In the genomic region with DNA sequence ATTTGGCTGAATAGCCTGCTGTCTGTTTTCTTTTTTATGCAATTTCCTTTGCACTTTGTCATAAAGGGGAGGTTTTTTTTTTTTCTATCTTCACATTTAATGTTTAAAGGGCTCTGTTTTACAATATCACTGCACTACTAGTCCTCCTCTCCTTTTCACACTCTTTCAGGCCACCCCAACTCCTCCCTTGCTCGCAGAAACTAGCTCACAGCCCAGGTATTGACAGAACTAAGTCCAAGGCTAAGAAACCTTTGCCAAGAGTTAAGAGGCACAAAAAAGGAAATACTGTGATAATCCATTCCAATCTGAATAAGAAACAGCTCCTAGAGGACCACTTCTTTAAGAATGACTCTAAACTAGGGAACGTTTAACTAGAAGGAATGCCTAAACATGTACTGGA, we compare ENCODE assay signal across 20 cellular contexts. TPM values are rescaled to one million over a fixed set of nuclear protein-coding genes. Genes with fewer than 3 reads are reported as not detected.
DNase-seq lines count a peak whose midpoint lies in the region; ATAC-seq and TF ChIP-seq lines count a peak whose summit lies in the region.
"Had no signal": no experiment of that assay in that cellular context is flagged by ENCODE, and none has a peak within 500 bp of the region (broad histone marks: within the 10 kb centered on the region; RNA-seq: fewer than 3 reads in every experiment).

No MANE protein-coding gene starts in this region.

- TF ChIP-seq CTCF in GM23338 (conservative IDR thresholded peaks at IDR 0.05; ENCODE audit: low read depth in 2 of 2) (no peak), body of pancreas (IDR thresholded peaks at IDR 0.05) (no peak)
- no peak for TF ChIP-seq CTCF in CD4-positive, alpha-beta T cell (IDR thresholded peaks at IDR 0.05)

- H3K4me1 Mint-ChIP-seq in GM23338, result peaks cover 24% of the 10 kb centered on the region
- H3K4me1 Mint-ChIP-seq in CD4-positive, alpha-beta T cell (ENCODE audit: low read depth), result no peaks in the 10 kb centered on the region

- H3K4me2 ChIP-seq in GM23338 (peak overlapping the region; percentile 91), trophoblast cell (ENCODE audit: low read length) (peak overlapping the region; percentile 76)

- H3K79me2 ChIP-seq in GM23338 (replicated peaks; ENCODE audit: insufficient read depth) (no peaks in the 10 kb centered on the region), trophoblast cell (ENCODE audit: control insufficient read depth, insufficient read depth, low read length, poor library complexity) (no peaks in the 10 kb centered on the region)

- peaks cover 2% of the 10 kb centered on the region; the same call in 2 of the 3 replicates for H3K9me3 Mint-ChIP-seq in GM23338
- no peaks in the 10 kb centered on the region for H3K9me3 Mint-ChIP-seq in CD4-positive, alpha-beta T cell
- H3K9me3 Mint-ChIP-seq: stimulated activated memory B cell treated with anti-CD40 and anti-IgM and Interleukin-4, amounts not matched to agents 10 μg/mL and 1 μg/mL and 100 μg/mL, for 72 hours had no signal

- peaks cover 62% of the 10 kb centered on the region for H3K27me3 ChIP-seq in GM23338 (ENCODE audit: insufficient read depth)
- H3K27me3 ChIP-seq in body of pancreas, result no peaks in the 10 kb centered on the region
- peaks cover 60% of the 10 kb centered on the region for H3K27me3 ChIP-seq in iPS-20b (ENCODE audit: insufficient read depth, low read length)
- peaks cover 20% of the 10 kb centered on the region for H3K27me3 ChIP-seq in trophoblast cell (ENCODE audit: insufficient read depth, low read length)
- peaks cover 41% of the 10 kb centered on the region for H3K27me3 ChIP-seq in CD4-positive, alpha-beta T cell (ENCODE audit: control insufficient read depth, insufficient read depth, low read length)
- H3K27me3 ChIP-seq: ascending aorta had no signal

- H3K23ac ChIP-seq in trophoblast cell (ENCODE audit: low read length), result no peak overlapping the region

- no peak overlapping the region for H2BK12ac ChIP-seq in trophoblast cell (ENCODE audit: low read length)

- no peak overlapping the region for H3K18ac ChIP-seq in trophoblast cell (ENCODE audit: low read length)

- peaks cover 5% of the 10 kb centered on the region for H3F3A ChIP-seq in GM23338 (replicated peaks; ENCODE audit: low read depth)

- ATAC-seq in GM23338 (no peak), body of pancreas (peak; percentile 62)
- ATAC-seq in CD4-positive, alpha-beta T cell (ENCODE audit: poor library complexity), result no peak
- ATAC-seq: stimulated activated memory B cell treated with anti-CD40 and anti-IgM and Interleukin-4, amounts not matched to agents 10 μg/mL and 1 μg/mL and 100 μg/mL, for 72 hours had no signal

- peak overlapping the region; percentile 99 for H2AFZ ChIP-seq in GM23338
- H2AFZ ChIP-seq in trophoblast cell (ENCODE audit: insufficient read depth, low read length, poor library complexity), result no peak overlapping the region

- H4K20me1 ChIP-seq in GM23338 (replicated peaks; ENCODE audit: insufficient read depth), result no peaks in the 10 kb centered on the region

- peak in 1 of 3 donors; percentile 20 for TF ChIP-seq POLR2A in body of pancreas (IDR thresholded peaks at IDR 0.05)

- intact Hi-C loops in body of pancreas (cut with DNase I), result no loop called here
- intact Hi-C loops in CD4-positive, alpha-beta T cell (cut with DNase I, micrococcal nuclease), result no loop called here

- no peaks in the 10 kb centered on the region for H3K79me1 ChIP-seq in trophoblast cell (ENCODE audit: low read length)

- no peak overlapping the region for H2BK120ac ChIP-seq in trophoblast cell (ENCODE audit: insufficient read depth, low read length, poor library complexity)

- H3K9me2 ChIP-seq in GM23338 (ENCODE audit: insufficient read depth), result no peaks in the 10 kb centered on the region

- H3K27ac Mint-ChIP-seq in GM23338, result no peak overlapping the region
- no peak overlapping the region for H3K27ac Mint-ChIP-seq in CD4-positive, alpha-beta T cell
- H3K27ac Mint-ChIP-seq: CD14-positive monocyte; IgD-negative memory B cell; stimulated activated memory B cell treated with anti-CD40 and anti-IgM and Interleukin-4, amounts not matched to agents 10 μg/mL and 1 μg/mL and 100 μg/mL, for 72 hours had no signal

- H4K12ac ChIP-seq in trophoblast cell (ENCODE audit: low read depth, low read length), result no peak overlapping the region

- POLR2A ChIA-PET in CD4-positive, alpha-beta T cell (lab: Charles Lee), result no interaction called here

- WGBS in body of pancreas, 2 donors, result 12 to 28% methylated on average over 2 of the region's 2 CpGs
- no CpG with 5 or more reads among the region's 2 CpGs for WGBS in trophoblast cell (ENCODE audit: extremely low coverage, insufficient coverage, insufficient read length)

- H3K4me3 ChIP-seq in GM23338, result peak overlapping the region; percentile 75
- H3K4me3 ChIP-seq in body of pancreas, result no peak overlapping the region
- peak overlapping the region; percentile 81 for H3K4me3 ChIP-seq in iPS-20b (ENCODE audit: low read length)
- H3K4me3 ChIP-seq in trophoblast cell (ENCODE audit: low read depth, low read length), result no peak overlapping the region

- H3K36me3 Mint-ChIP-seq in GM23338 (ENCODE audit: low read depth), result no peaks in the 10 kb centered on the region
- no peaks in the 10 kb centered on the region for H3K36me3 Mint-ChIP-seq in CD4-positive, alpha-beta T cell (ENCODE audit: low read depth)
- H3K36me3 Mint-ChIP-seq: IgD-negative memory B cell; stimulated activated memory B cell treated with anti-CD40 and anti-IgM and Interleukin-4, amounts not matched to agents 10 μg/mL and 1 μg/mL and 100 μg/mL, for 72 hours had no signal

- H3K4ac ChIP-seq in trophoblast cell (ENCODE audit: low read depth, low read length), result no peak overlapping the region

- no peak overlapping the region for H4K8ac ChIP-seq in trophoblast cell (ENCODE audit: low read depth, low read length)

- no peak overlapping the region for H3K14ac ChIP-seq in trophoblast cell (ENCODE audit: low read length)

- DNase-seq in GM23338 (ENCODE audit: low spot score), result no peak
- peak; percentile 44 to 62 (median 54) for DNase-seq in body of pancreas
- DNase-seq in trophoblast cell, result no peak
- no peak for DNase-seq in NCI-H774 (lab: John Stamatoyannopoulos, UW)
- no peak for DNase-seq in H4 (ENCODE audit: low spot score)
- DNase-seq in COLO668 (lab: John Stamatoyannopoulos, UW; ENCODE audit: unreplicated experiment), result no peak
- no peak for DNase-seq in CD4-positive, alpha-beta T cell
- DNase-seq: ACHN; activated CD4-positive, alpha-beta T cell treated with anti-CD3 and anti-CD28 coated beads, Interleukin-2, amount 50 U/mL, for 1 hour; activated naive CD4-positive, alpha-beta T cell; GOT3; NCI-H2029; NCI-H446 treated with DMSO at 0.1 percent for 48 hours; upper lobe of left lung had no signal

- H3K4me1 ChIP-seq in GM23338 (ENCODE audit: insufficient read depth) (peaks cover 30% of the 10 kb centered on the region), body of pancreas (peaks cover 13% of the 10 kb centered on the region), iPS-20b (ENCODE audit: insufficient read depth, low read length) (peaks cover 25% of the 10 kb centered on the region; the same call in 1 of the 2 replicates), trophoblast cell (ENCODE audit: control insufficient read depth in 1 of 2, insufficient read depth in 2 of 2, low read length in 2 of 2) (peaks cover 5 to 13% of the 10 kb centered on the region in 2 experiments)
- H3K4me1 ChIP-seq: ascending aorta had no signal

- H3K9ac ChIP-seq in iPS-20b (ENCODE audit: low read depth, low read length) (peak overlapping the region; percentile 53; the same call in 1 of the 2 replicates), trophoblast cell (ENCODE audit: low read length) (no peak overlapping the region)

- H3K27ac ChIP-seq in GM23338 (ENCODE audit: low read depth) (no peak overlapping the region), body of pancreas (peak overlapping the region; percentile 73 to 94 (median 84)), iPS-20b (ENCODE audit: low read length) (no peak overlapping the region), trophoblast cell (ENCODE audit: low read depth, low read length) (no peak overlapping the region)
- H3K27ac ChIP-seq in CD4-positive, alpha-beta T cell (ENCODE audit: low read depth, low read length), result no peak overlapping the region
- H3K27ac ChIP-seq: ascending aorta had no signal

- H2AK5ac ChIP-seq in trophoblast cell (ENCODE audit: low read length), result no peak overlapping the region

- no peaks in the 10 kb centered on the region for H3K9me3 ChIP-seq in body of pancreas
- H3K9me3 ChIP-seq in iPS-20b (ENCODE audit: insufficient read depth, low read depth, low read length), result no peaks in the 10 kb centered on the region
- H3K9me3 ChIP-seq in trophoblast cell (ENCODE audit: insufficient read depth, low read depth, low read length), result no peaks in the 10 kb centered on the region
- no peaks in the 10 kb centered on the region for H3K9me3 ChIP-seq in CD4-positive, alpha-beta T cell (ENCODE audit: control insufficient read depth, low read length)
- H3K9me3 ChIP-seq: ascending aorta, upper lobe of left lung had no signal

- peaks cover 40% of the 10 kb centered on the region for H3K27me3 Mint-ChIP-seq in GM23338 (ENCODE audit: insufficient read depth, low read depth, poor library complexity)
- peaks cover 48% of the 10 kb centered on the region for H3K27me3 Mint-ChIP-seq in CD4-positive, alpha-beta T cell

- H2BK5ac ChIP-seq in trophoblast cell (ENCODE audit: low read depth, low read length, poor library complexity), result no peak overlapping the region

- CTCF ChIA-PET in CD4-positive, alpha-beta T cell (lab: Charles Lee), result no interaction called here

- H3K4me3 Mint-ChIP-seq in GM23338, result peak overlapping the region; percentile 83
- H3K4me3 Mint-ChIP-seq in CD4-positive, alpha-beta T cell, result no peak overlapping the region
- H3K4me3 Mint-ChIP-seq: IgD-negative memory B cell; stimulated activated memory B cell treated with anti-CD40 and anti-IgM and Interleukin-4, amounts not matched to agents 10 μg/mL and 1 μg/mL and 100 μg/mL, for 72 hours had no signal

- no peak overlapping the region for H4K91ac ChIP-seq in trophoblast cell (ENCODE audit: low read depth, low read length)

- H3K36me3 ChIP-seq in GM23338 (ENCODE audit: insufficient read depth) (no peaks in the 10 kb centered on the region), body of pancreas (replicated peaks in 1 of 2; ENCODE audit: insufficient read depth in 1 of 2, low read depth in 2 of 2) (no peaks in the 10 kb centered on the region), iPS-20b (ENCODE audit: insufficient read depth, low read depth, low read length) (no peaks in the 10 kb centered on the region), trophoblast cell (ENCODE audit: control insufficient read depth in 1 of 2, insufficient read depth in 2 of 2, low read length in 2 of 2) (no peaks in the 10 kb centered on the region)
- H3K36me3 ChIP-seq: ascending aorta, upper lobe of left lung had no signal

TF ChIP-seq in GM23338, 12 proteins besides CTCF, POLR2A, EP300 and RAD21 (continues in another document):
- TF ChIP-seq EZH2 (IDR thresholded peaks at IDR 0.05; ENCODE audit: low read depth, unreplicated experiment), result no peak

RNA-seq across cellular contexts. Expression of gene FGF10, which starts 1.1 kb away (rescaled TPM):
- 0.24 TPM in 1 of 2 replicates, not detected in the other for total RNA-seq in GM23338 (2014; rRNA removed; shearing (Covaris generic))
- polyA plus RNA-seq in GM23338 (2016; fragmentation: Nextera tagmentation; extraction: Ambion mirVana), result 0.40 and 0.50 TPM in 2 replicates
- total RNA-seq in body of pancreas, result 10 to 100 TPM in 1 of 2 donors, 1 to 10 TPM in 1; 8.6 to 11.5 TPM
- 0.19 TPM in 2 replicates for polyA plus RNA-seq in trophoblast cell (2013)
- not detected in 2 replicates for total RNA-seq in H4 (2014; rRNA removed; shearing (Covaris generic))
- not detected for total RNA-seq in CD4-positive, alpha-beta T cell
- total RNA-seq: renal cortical epithelial cell had no signal
- polyA plus RNA-seq: CD14-positive monocyte, IgD-negative memory B cell had no signal

Comparison
In these comparisons a context has a peak if more than half of its experiments do, and no peak if none do; other contexts are left out.
1. DNase-seq: peak in body of pancreas (4 of 4); none in GM23338 (single experiment), trophoblast cell (0 of 2), NCI-H774 (single experiment), H4 (single experiment), COLO668 (single experiment) and CD4-positive, alpha-beta T cell (0 of 10).
2. H3K27ac ChIP-seq: peak in body of pancreas (4 of 4); none in GM23338 (single experiment), iPS-20b (single experiment), trophoblast cell (single experiment) and CD4-positive, alpha-beta T cell (single experiment).
3. H3K4me3 ChIP-seq: peak in GM23338 (single experiment) and iPS-20b (single experiment); none in body of pancreas (0 of 2) and trophoblast cell (single experiment).